In the genomic region with DNA sequence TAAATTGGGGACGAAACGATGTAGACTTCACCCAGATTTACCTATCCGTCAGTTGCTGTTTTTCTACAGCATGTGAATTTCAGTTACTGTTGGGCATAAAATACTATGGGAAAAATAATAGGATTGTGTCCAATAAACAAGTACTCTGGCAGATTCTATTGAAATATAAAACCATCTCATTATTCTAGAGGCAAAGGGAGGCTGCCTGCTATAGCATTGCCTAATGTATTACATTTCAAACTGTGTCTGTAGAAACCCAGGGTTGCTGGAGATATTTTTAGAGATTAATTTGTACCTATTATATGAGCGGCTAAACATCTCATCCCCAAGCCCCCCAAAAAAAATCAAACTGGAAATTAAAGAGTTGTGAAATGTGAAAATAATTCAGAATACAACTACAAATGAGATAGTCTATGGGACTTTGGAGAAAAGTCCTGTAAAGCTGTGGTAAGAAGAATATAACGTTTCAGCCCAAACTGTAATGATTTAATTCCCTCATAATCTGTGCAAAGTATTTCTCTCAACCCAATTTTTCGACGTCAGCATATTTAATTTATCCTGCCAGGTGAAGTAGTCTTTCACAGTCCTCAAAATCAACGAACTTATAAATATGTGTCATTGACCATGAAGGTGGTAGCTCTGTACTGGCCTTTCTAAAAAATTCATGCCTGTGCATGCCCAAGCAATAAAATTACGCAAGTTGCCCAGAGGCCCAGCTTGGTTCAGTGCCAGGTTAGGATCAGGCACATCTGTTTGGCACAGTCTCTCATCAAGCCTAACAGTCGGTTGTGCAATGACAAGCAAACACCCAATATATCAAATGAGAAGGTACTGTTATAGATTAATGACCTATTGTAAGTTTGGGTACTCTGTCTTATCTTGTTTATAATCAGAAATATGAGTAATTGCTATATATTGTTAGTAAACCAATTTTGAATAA, we compare ENCODE assay signal across 1 cellular context.
TF ChIP-seq lines count a peak whose summit lies in the region.

No MANE protein-coding gene starts in this region.

TF ChIP-seq in A549, 52 proteins besides CTCF, POLR2A, EP300 and RAD21 (continued from another document):
- TF ChIP-seq, protein P1, sequence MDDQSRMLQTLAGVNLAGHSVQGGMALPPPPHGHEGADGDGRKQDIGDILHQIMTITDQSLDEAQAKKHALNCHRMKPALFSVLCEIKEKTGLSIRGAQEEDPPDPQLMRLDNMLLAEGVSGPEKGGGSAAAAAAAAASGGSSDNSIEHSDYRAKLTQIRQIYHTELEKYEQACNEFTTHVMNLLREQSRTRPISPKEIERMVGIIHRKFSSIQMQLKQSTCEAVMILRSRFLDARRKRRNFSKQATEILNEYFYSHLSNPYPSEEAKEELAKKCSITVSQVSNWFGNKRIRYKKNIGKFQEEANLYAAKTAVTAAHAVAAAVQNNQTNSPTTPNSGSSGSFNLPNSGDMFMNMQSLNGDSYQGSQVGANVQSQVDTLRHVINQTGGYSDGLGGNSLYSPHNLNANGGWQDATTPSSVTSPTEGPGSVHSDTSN (IDR thresholded peaks at IDR 0.05), result no peak
- TF ChIP-seq MAFK (IDR thresholded peaks at IDR 0.05; ENCODE audit: partially characterized antibody) (peak; percentile 92), HDAC2 (IDR thresholded peaks at IDR 0.05) (no peak), EHF (CRISPR knock-in tag; IDR thresholded peaks at IDR 0.05) (no peak), CBX8 (IDR thresholded peaks at IDR 0.05) (no peak), GATA3 (IDR thresholded peaks at IDR 0.05; ENCODE audit: borderline replicate concordance) (peak; percentile 80)
- TF ChIP-seq, protein P2, sequence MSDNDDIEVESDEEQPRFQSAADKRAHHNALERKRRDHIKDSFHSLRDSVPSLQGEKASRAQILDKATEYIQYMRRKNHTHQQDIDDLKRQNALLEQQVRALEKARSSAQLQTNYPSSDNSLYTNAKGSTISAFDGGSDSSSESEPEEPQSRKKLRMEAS (IDR thresholded peaks at IDR 0.05), result 0 out of 2 replicates have a peak, but pooled peaks have one; percentile 25
- TF ChIP-seq, protein P3, sequence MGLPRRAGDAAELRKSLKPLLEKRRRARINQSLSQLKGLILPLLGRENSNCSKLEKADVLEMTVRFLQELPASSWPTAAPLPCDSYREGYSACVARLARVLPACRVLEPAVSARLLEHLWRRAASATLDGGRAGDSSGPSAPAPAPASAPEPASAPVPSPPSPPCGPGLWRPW (IDR thresholded peaks at IDR 0.05), result peak; percentile 89
- TF ChIP-seq, protein P4, sequence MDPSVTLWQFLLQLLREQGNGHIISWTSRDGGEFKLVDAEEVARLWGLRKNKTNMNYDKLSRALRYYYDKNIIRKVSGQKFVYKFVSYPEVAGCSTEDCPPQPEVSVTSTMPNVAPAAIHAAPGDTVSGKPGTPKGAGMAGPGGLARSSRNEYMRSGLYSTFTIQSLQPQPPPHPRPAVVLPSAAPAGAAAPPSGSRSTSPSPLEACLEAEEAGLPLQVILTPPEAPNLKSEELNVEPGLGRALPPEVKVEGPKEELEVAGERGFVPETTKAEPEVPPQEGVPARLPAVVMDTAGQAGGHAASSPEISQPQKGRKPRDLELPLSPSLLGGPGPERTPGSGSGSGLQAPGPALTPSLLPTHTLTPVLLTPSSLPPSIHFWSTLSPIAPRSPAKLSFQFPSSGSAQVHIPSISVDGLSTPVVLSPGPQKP (IDR thresholded peaks at IDR 0.05; ENCODE audit: low read depth, low read length), result no peak
